Comparison of ENCODE assay signal across 8 cellular contexts in the genomic region with DNA sequence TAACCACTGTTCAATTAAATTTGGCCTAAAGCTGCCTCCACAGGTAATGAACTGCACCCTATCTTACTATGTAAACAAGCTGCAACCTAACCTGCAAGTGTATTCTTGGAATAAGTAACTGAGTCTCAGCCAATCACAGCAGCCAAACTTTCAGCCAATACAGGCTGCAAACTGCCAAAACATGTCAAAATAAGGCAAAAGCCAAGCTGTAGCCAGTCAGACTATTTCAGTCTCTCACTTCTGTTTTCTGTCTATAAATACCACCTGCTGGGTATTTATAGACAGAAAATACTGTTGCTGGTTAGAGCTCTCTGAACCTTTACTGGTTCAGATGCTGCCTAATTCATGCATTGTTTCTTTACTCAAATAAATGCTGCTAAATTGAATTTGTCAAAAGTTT.
DNase-seq lines count a peak whose midpoint lies in the region; ATAC-seq lines count a peak whose summit lies in the region.

No MANE protein-coding gene starts in this region.

- peak; percentile 97 for ATAC-seq in HG03095 (IDR thresholded peaks at IDR 0.05; ENCODE audit: unreplicated experiment)
- ATAC-seq in stimulated activated naive B cell treated with anti-CD40 and anti-IgM and Interleukin-4, amounts not matched to agents 10 μg/mL and 1 μg/mL and 100 μg/mL, for 72 hours (replicated peaks), result peak; percentile 86 to 91

- peak overlapping the region; percentile 82 for H3K27ac Mint-ChIP-seq in stimulated activated naive B cell treated with anti-CD40 and anti-IgM and Interleukin-4, amounts not matched to agents 10 μg/mL and 1 μg/mL and 100 μg/mL, for 72 hours

- H3K27ac ChIP-seq in SK-N-MC, result no peak overlapping the region

- peaks cover 6 to 23% of the 10 kb centered on the region in 2 donors for H3K36me3 Mint-ChIP-seq in stimulated activated naive B cell treated with anti-CD40 and anti-IgM and Interleukin-4, amounts not matched to agents 10 μg/mL and 1 μg/mL and 100 μg/mL, for 72 hours

- peaks cover 2 to 4% of the 10 kb centered on the region in 2 donors for H3K9me3 Mint-ChIP-seq in stimulated activated naive B cell treated with anti-CD40 and anti-IgM and Interleukin-4, amounts not matched to agents 10 μg/mL and 1 μg/mL and 100 μg/mL, for 72 hours

- H3K4me3 Mint-ChIP-seq in stimulated activated naive B cell treated with anti-CD40 and anti-IgM and Interleukin-4, amounts not matched to agents 10 μg/mL and 1 μg/mL and 100 μg/mL, for 72 hours, result no peak overlapping the region

- H3K9me3 ChIP-seq in SK-N-MC (ENCODE audit: low read depth, low read length), result no peaks in the 10 kb centered on the region

- H3K27me3 Mint-ChIP-seq in stimulated activated naive B cell treated with anti-CD40 and anti-IgM and Interleukin-4, amounts not matched to agents 10 μg/mL and 1 μg/mL and 100 μg/mL, for 72 hours, result no peaks in the 10 kb centered on the region

- H3K4me3 ChIP-seq in SK-N-MC, result 0 out of 2 replicates have a peak overlapping the region, but pooled peaks have one; percentile 22

- peak; percentile 7 for DNase-seq in NCI-H510A treated with DMSO at 0.1 percent for 48 hours (lab: John Stamatoyannopoulos, UW)
- DNase-seq in NCI-H510A (lab: John Stamatoyannopoulos, UW), result no peak
- no peak for DNase-seq in SK-N-MC (ENCODE audit: low read depth, low spot score)
- DNase-seq in stimulated activated naive B cell treated with anti-CD40 and anti-IgM and Interleukin-4, amounts not matched to agents 10 μg/mL and 1 μg/mL and 100 μg/mL, for 72 hours, result peak; percentile 49
- DNase-seq in AG08395 (ENCODE audit: low spot score), result no peak
- DNase-seq in activated CD8-positive, alpha-beta memory T cell treated with anti-CD3 and anti-CD28 coated beads, Interleukin-2, amount 50 U/mL, for 48 hours, result no peak
- DNase-seq in activated CD4-positive, alpha-beta T cell treated with anti-CD3 and anti-CD28 coated beads for 48 hours, result no peak

- peaks cover 21 to 29% of the 10 kb centered on the region in 2 donors for H3K4me1 Mint-ChIP-seq in stimulated activated naive B cell treated with anti-CD40 and anti-IgM and Interleukin-4, amounts not matched to agents 10 μg/mL and 1 μg/mL and 100 μg/mL, for 72 hours

- H3K9ac ChIP-seq in SK-N-MC (ENCODE audit: insufficient read length), result no peak overlapping the region

- no peaks in the 10 kb centered on the region for H3K36me3 ChIP-seq in SK-N-MC (ENCODE audit: insufficient read depth, low read length)

Comparison
In these comparisons a context has a peak if more than half of its experiments do, and no peak if none do; other contexts are left out.
1. DNase-seq: peak in NCI-H510A treated with DMSO at 0.1 percent for 48 hours (single experiment) and stimulated activated naive B cell treated with anti-CD40 and anti-IgM and Interleukin-4, amounts not matched to agents 10 μg/mL and 1 μg/mL and 100 μg/mL, for 72 hours (single experiment); none in NCI-H510A (single experiment), SK-N-MC (single experiment), AG08395 (single experiment), activated CD8-positive, alpha-beta memory T cell treated with anti-CD3 and anti-CD28 coated beads, Interleukin-2, amount 50 U/mL, for 48 hours (single experiment) and activated CD4-positive, alpha-beta T cell treated with anti-CD3 and anti-CD28 coated beads for 48 hours (single experiment).